Comparison of ENCODE assay signal across 10 cellular contexts in the genomic region with DNA sequence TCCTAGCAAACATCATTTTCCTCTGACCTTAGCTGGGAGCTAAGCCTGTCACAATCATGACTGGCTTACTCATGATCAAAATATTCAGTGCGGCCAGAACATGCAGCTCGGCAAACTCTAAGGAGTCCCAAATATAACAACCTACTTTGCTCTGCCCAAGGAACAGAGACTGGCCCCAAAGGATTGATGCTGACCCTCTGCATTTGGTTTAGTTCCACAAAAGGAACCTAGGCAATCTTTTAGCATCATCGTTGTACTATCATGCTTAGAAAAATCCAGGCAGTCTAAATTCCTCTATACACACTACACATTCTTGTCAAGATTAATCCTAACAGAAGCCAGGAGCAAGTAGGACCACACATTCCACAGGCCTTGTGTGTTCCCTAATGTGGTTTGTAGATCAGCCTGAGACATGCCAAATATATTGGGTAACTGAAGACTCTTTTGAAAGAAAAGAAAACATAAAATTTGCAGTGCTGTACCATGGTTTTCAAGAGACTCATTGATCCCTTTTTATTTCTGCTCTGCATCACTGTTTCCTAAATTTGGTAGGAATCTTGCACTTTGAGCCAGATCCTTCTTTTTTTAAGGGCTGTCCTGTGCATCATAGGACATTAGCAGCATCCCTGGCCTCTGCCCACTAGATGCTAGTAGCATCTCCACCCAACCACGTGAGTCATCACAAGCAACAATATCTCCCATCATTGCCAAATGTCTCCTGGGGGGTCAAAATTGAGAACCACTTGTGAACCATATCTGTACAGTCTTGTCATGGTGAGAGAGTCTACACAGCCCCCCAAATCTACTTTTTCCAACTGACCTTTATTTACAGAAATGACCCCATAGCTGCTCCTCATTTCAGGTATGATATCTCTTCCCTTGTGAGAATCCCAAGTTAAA. TPM values are rescaled to one million over a fixed set of nuclear protein-coding genes. Genes with fewer than 3 reads are reported as not detected.
A peak's percentile ranks its signal among the peaks of the same experiment; 100 is the strongest.
DNase-seq lines count a peak whose midpoint lies in the region; ATAC-seq, FAIRE-seq and TF ChIP-seq lines count a peak whose summit lies in the region.
"Had no signal": no experiment of that assay in that cellular context is flagged by ENCODE, and none has a peak within 500 bp of the region (broad histone marks: within the 10 kb centered on the region; RNA-seq: fewer than 3 reads in every experiment).

No MANE protein-coding gene starts in this region.

- intact Hi-C loops in pancreas (cut with DNase I) (loop anchor here in 2 of 3 donors (10.0 kb wide), 1 partner anchor 217 kb away; no protein-coding TSS in a partner anchor), right lobe of liver (cut with DNase I) (loop anchor here in 1 of 2 donors (10.0 kb wide), 1 partner anchor 217 kb away; no protein-coding TSS in a partner anchor)

- DNase-seq in AML-193 (lab: John Stamatoyannopoulos, UW): peak; percentile 27 to 44
- DNase-seq in RKO (ENCODE audit: low spot score): peak; percentile 34
- peak; percentile 94 to 99 for DNase-seq in fibroblast of lung (ENCODE audit: low read depth in 2 of 2)
- no peak for DNase-seq in pancreas
- DNase-seq in right lobe of liver: no peak
- DNase-seq in NCI-H2029 treated with DMSO at 0.1 percent for 48 hours (lab: John Stamatoyannopoulos, UW): no peak
- DNase-seq in GM10266 (ENCODE audit: extremely low spot score): no peak
- DNase-seq: Calu3 had no signal

- peak overlapping the region; percentile 51 for H3K27ac ChIP-seq in fibroblast of lung (ENCODE audit: insufficient read depth, low read length)
- no peak overlapping the region for H3K27ac ChIP-seq in pancreas
- H3K27ac ChIP-seq in right lobe of liver: no peak overlapping the region

- H3K4me1 ChIP-seq in fibroblast of lung (ENCODE audit: control insufficient read depth, extremely low read depth, insufficient read depth, low read length) (peaks cover 29% of the 10 kb centered on the region), pancreas (no peaks in the 10 kb centered on the region), right lobe of liver (peaks cover 0 to 11% (median 2%) of the 10 kb centered on the region in 4 donors)

- WGBS in pancreas, 2 donors: 56 to 70% methylated on average over 4 of the region's 4 CpGs
- 56% methylated on average over 4 of the region's 4 CpGs for WGBS in right lobe of liver (ENCODE audit: insufficient coverage, low coverage, low lambda C conversion rate, missing lambda C conversion rate)

- TF ChIP-seq POLR2A in right lobe of liver (IDR thresholded peaks at IDR 0.05): no peak

- no peak overlapping the region for H2AFZ ChIP-seq in fibroblast of lung (ENCODE audit: low read length)

- no peaks in the 10 kb centered on the region for H3K27me3 ChIP-seq in fibroblast of lung (ENCODE audit: control insufficient read depth, insufficient read depth, low read length)
- no peaks in the 10 kb centered on the region for H3K27me3 ChIP-seq in pancreas
- no peaks in the 10 kb centered on the region for H3K27me3 ChIP-seq in right lobe of liver

- no peaks in the 10 kb centered on the region for H4K20me1 ChIP-seq in fibroblast of lung (ENCODE audit: control insufficient read depth, extremely low read depth, insufficient read depth, low read length)

- FAIRE-seq in pancreas (lab: Jason Lieb, UNC): no peak

- peak overlapping the region; percentile 67 for H3K4me2 ChIP-seq in fibroblast of lung (ENCODE audit: extremely low read depth, insufficient read depth, low read length)

- no peaks in the 10 kb centered on the region for H3K79me2 ChIP-seq in fibroblast of lung (ENCODE audit: control insufficient read depth, insufficient read depth, low read length)

- H3K9me3 ChIP-seq in fibroblast of lung (ENCODE audit: control insufficient read depth, insufficient read depth, low read depth, low read length): no peaks in the 10 kb centered on the region
- no peaks in the 10 kb centered on the region for H3K9me3 ChIP-seq in pancreas
- no peaks in the 10 kb centered on the region for H3K9me3 ChIP-seq in right lobe of liver

- H3K36me3 ChIP-seq in fibroblast of lung (ENCODE audit: control insufficient read depth, insufficient read depth, low read length) (no peaks in the 10 kb centered on the region), pancreas (no peaks in the 10 kb centered on the region), right lobe of liver (no peaks in the 10 kb centered on the region)

- ATAC-seq in pancreas: peak in 3 of 4 donors; percentile 53 to 61 (median 54)
- no peak for ATAC-seq in right lobe of liver
- no peak for ATAC-seq in HG02870 (IDR thresholded peaks at IDR 0.05; ENCODE audit: unreplicated experiment)
- ATAC-seq: natural killer cell treated with Interleukin-12 subunit alpha and Interleukin-12 subunit beta and Interleukin-15 and Interleukin-18, amount 100 ng/mL, for 72 hours had no signal

- no peak overlapping the region for H3K9ac ChIP-seq in fibroblast of lung (ENCODE audit: insufficient read depth, low read length)

- no peak for TF ChIP-seq CTCF in fibroblast of lung (conservative IDR thresholded peaks at IDR 0.05 in 1 of 2, IDR thresholded peaks at IDR 0.05 in 1 of 2; ENCODE audit: low read depth in 1 of 2, low read length in 2 of 2)
- no peak for TF ChIP-seq CTCF in pancreas (IDR thresholded peaks at IDR 0.05)
- TF ChIP-seq CTCF in right lobe of liver (IDR thresholded peaks at IDR 0.05): no peak
- TF ChIP-seq CTCF in GM10266 (IDR thresholded peaks at IDR 0.05; ENCODE audit: control insufficient read depth, insufficient read depth, low read depth, missing control alignments): no peak

- peak overlapping the region in 1 of 4 experiments; percentile 3 for H3K4me3 ChIP-seq in fibroblast of lung (replicated peaks in 1 of 4; ENCODE audit: control extremely low read depth in 1 of 4, insufficient read depth in 1 of 4, low read depth in 3 of 4, low read length in 4 of 4)
- no peak overlapping the region for H3K4me3 ChIP-seq in pancreas
- H3K4me3 ChIP-seq in right lobe of liver: no peak overlapping the region

RNA-seq across cellular contexts. Expression of gene CC2D2A, which starts 17.6 kb away (rescaled TPM):
- total RNA-seq in fibroblast of lung: 26.5 and 30.9 TPM in 2 replicates
- 36.0 and 41.6 TPM in 2 replicates for polyA plus RNA-seq in fibroblast of lung
- polyA plus RNA-seq in fibroblast of lung (2012): 27.1 and 31.7 TPM in 2 replicates
- 5.2 and 19.6 TPM in 2 replicates for polyA minus RNA-seq in fibroblast of lung (ENCODE audit: low replicate concordance)
- 1 to 10 TPM; 1.9 to 7.7 (median 3.5) TPM for total RNA-seq in pancreas
- 1 to 10 TPM; 4.1 to 6.2 TPM for polyA plus RNA-seq in pancreas
- 1 to 10 TPM; 1.7 to 6.5 (median 3.2) TPM for total RNA-seq in right lobe of liver
- total RNA-seq: natural killer cell treated with Interleukin-12 subunit alpha and Interleukin-12 subunit beta and Interleukin-15 and Interleukin-18, amount 100 ng/mL, for 72 hours had no signal

RNA-seq across cellular contexts. Expression of gene C1QTNF7, which starts 24.3 kb away (rescaled TPM):
- total RNA-seq in fibroblast of lung (1.5 and 3.0 TPM in 2 replicates), pancreas (1 to 10 TPM in 1 of 6 donors, under 1 TPM in 5; 0.03 to 1.1 (median 0.35) TPM), right lobe of liver (1 to 10 TPM in 1 of 6 experiments, under 1 TPM in 5; 0.15 to 1.2 (median 0.27) TPM)
- polyA plus RNA-seq in fibroblast of lung (2.8 and 4.9 TPM in 2 replicates), pancreas (under 1 TPM; 0.30 to 0.54 TPM)
- 0.77 and 2.7 TPM in 2 replicates for polyA plus RNA-seq in fibroblast of lung (2012)
- polyA minus RNA-seq in fibroblast of lung (ENCODE audit: low replicate concordance): 0.75 TPM in 1 of 2 replicates, not detected in the other
- total RNA-seq: Calu3; natural killer cell treated with Interleukin-12 subunit alpha and Interleukin-12 subunit beta and Interleukin-15 and Interleukin-18, amount 100 ng/mL, for 72 hours had no signal

Comparison
In these comparisons a context has a peak if more than half of its experiments do, and no peak if none do; other contexts are left out.
1. DNase-seq: peak in AML-193 (2 of 2), RKO (single experiment) and fibroblast of lung (2 of 2); none in pancreas (0 of 6), right lobe of liver (0 of 3), NCI-H2029 treated with DMSO at 0.1 percent for 48 hours (single experiment) and GM10266 (single experiment).
2. ATAC-seq: peak in pancreas (3 of 4); none in right lobe of liver (0 of 4) and HG02870 (single experiment).